Comparison of ENCODE assay signal across 20 cellular contexts in the genomic region with DNA sequence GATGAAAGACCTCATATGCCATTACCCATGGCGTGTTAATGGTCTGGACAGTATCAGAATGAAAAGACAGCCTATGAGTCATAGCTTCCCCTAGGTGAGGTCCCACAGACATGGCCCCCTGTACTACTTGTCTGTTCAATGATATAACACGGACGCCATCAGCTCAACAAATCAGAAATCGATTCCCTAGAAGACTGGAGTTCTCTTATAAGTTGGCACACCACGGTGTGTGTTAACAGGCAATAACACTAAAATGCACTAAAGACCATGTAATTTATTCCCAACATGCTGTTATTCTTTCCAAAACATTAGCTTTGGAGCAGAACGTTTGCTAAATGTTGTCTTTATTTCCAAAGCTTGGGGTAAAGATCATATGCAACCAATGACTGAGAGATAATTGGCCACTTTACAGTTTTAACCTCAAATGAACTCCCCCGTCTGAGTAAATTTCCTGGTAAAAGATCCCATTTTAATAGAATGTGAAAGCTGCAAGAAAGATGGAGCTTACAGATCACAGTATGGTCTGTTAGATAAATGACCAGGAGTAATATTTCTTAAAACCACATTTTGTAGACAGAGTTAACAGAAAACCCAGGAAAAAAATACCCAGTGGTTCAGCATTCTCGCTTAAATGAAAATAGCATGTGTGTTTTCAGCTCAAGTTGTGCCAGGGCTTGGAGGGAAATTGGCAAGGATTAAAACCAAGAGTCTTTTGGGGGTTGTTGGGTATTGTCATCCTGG.
"Had no signal": no experiment of that assay in that cellular context is flagged by ENCODE, and none has a peak within 500 bp of the region (broad histone marks: within the 10 kb centered on the region; RNA-seq: fewer than 3 reads in every experiment).

No MANE protein-coding gene starts in this region.

- H3K4me1 ChIP-seq: suprapubic skin, transverse colon, vagina had no signal

- ATAC-seq: activated T-helper 17 cell treated with anti-CD3 and anti-CD28 coated beads, Interleukin-2, amount 50 U/mL, for 72 hours; gastrocnemius medialis; heart left ventricle had no signal

- H3K27me3 ChIP-seq: gastrocnemius medialis, heart left ventricle, suprapubic skin, transverse colon, vagina had no signal

- H3K4me3 Mint-ChIP-seq: activated B cell treated with CpG ODN at 0.5 μM for 24 hours; activated CD4-positive, alpha-beta memory T cell treated with anti-CD3 and anti-CD28 coated beads, Interleukin-2, amount 10 ng/mL, durations not matched to agents 7 days and 5 days; activated T-helper 17 cell treated with anti-CD3 and anti-CD28 coated beads, Interleukin-2, amount 50 U/mL, for 72 hours; brain; memory B cell had no signal

- H3K9me3 ChIP-seq: gastrocnemius medialis, suprapubic skin, transverse colon, vagina had no signal

- H3K4me1 Mint-ChIP-seq: activated CD4-positive, alpha-beta memory T cell treated with anti-CD3 and anti-CD28 coated beads, Interleukin-2, amount 10 ng/mL, durations not matched to agents 7 days and 5 days; activated T-helper 17 cell treated with anti-CD3 and anti-CD28 coated beads, Interleukin-2, amount 50 U/mL, for 72 hours had no signal

- H3K27ac Mint-ChIP-seq: activated B cell treated with CpG ODN at 0.5 μM for 24 hours; activated CD4-positive, alpha-beta memory T cell treated with anti-CD3 and anti-CD28 coated beads, Interleukin-2, amount 10 ng/mL, durations not matched to agents 7 days and 5 days; activated T-helper 17 cell treated with anti-CD3 and anti-CD28 coated beads, Interleukin-2, amount 50 U/mL, for 72 hours; memory B cell had no signal

- H3K36me3 ChIP-seq: gastrocnemius medialis, heart left ventricle, suprapubic skin, transverse colon, vagina had no signal

- DNase-seq: activated B cell treated with CpG ODN at 0.5 μM for 24 hours; activated CD4-positive, alpha-beta memory T cell treated with anti-CD3 and anti-CD28 coated beads, Interleukin-2, amount 10 ng/mL, durations not matched to agents 7 days and 5 days; activated CD4-positive, alpha-beta T cell treated with anti-CD3 and anti-CD28 coated beads for 48 hours; activated naive CD4-positive, alpha-beta T cell treated with Interleukin-2 at 50 U/mL for 16 hours; activated T-cell treated with anti-CD3 and anti-CD28 coated beads, Interleukin-2, amount 50 U/mL, for 1 hour; anterior cingulate cortex; caudate nucleus; gastrocnemius medialis; heart left ventricle; occipital lobe; posterior cingulate gyrus; stimulated activated CD8-positive, alpha-beta memory T cell treated with anti-CD3 and anti-CD28 coated beads, Interleukin-4, amount 100 ng/mL, for 48 hours; stimulated activated naive CD4-positive, alpha-beta T cell treated with Interleukin-2 at 50 U/mL for 16 hours; T-helper 2 cell; transverse colon had no signal

- H3K4me3 ChIP-seq: gastrocnemius medialis, heart left ventricle, suprapubic skin, transverse colon, vagina had no signal
